Comparison of ENCODE assay signal across 8 cellular contexts in the genomic region with DNA sequence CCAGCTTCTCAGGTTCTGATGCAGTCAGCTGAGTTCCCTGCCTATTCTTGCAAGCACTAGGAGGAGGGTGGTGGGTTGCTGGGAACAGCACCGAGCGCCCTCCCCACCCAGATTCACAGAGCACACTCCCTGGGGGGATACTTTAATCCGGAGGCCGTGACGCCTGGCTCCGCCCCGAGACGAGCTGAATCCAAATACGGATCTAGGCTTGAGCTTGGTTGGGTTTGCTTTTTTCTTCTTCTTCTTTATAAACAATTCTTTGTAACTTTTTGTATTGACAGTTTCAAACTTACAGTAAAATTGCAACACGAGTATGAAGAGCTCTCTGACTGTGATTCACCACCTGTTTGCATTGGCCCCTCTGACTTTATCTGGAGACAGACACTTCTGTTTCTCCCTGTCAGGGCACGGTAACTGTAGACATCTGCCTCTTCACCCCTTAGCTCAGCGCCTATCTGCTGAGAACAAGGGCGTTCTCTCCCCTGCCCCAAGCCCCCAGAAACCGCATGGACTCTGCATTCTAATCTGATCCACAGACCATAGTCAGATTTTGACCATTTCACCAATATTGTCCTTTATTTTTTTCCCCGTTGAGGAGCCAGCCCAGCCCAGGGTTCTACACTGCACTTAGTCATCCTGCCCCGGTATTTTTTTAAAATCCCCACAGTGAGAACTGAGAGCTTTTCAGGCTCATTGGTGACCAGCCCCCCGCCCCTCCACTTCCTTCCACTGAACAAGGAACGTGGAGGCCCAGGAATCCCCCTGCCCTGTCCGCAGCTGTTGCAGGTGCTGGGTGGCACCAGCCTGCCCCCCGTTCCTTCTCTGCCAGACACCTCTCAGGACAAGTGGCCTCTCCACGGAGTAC. TPM values are rescaled to one million over a fixed set of nuclear protein-coding genes. Genes with fewer than 3 reads are reported as not detected.
DNase-seq lines count a peak whose midpoint lies in the region; ATAC-seq and TF ChIP-seq lines count a peak whose summit lies in the region.

No MANE protein-coding gene starts in this region.

- H3K27ac ChIP-seq in KOPT-K1 (ENCODE audit: low read depth, low read length, poor library complexity, severe bottlenecking), result peak overlapping the region; percentile 46

- H3K36me3 ChIP-seq in BE2C (peaks cover 9% of the 10 kb centered on the region; the same call in 1 of the 2 replicates), KOPT-K1 (ENCODE audit: insufficient read depth, low read length) (peaks cover 65% of the 10 kb centered on the region)

- H3K9me3 Mint-ChIP-seq in activated naive CD4-positive, alpha-beta T cell treated with anti-CD3 and anti-CD28 coated beads for 36 hours, result no peaks in the 10 kb centered on the region
- no peaks in the 10 kb centered on the region for H3K9me3 Mint-ChIP-seq in type B pancreatic cell

- H3K4me3 Mint-ChIP-seq in activated naive CD4-positive, alpha-beta T cell treated with anti-CD3 and anti-CD28 coated beads for 36 hours, result peak overlapping the region; percentile 69
- H3K4me3 Mint-ChIP-seq in type B pancreatic cell, result peak overlapping the region; percentile 30

- TF ChIP-seq CTCF in BE2C (IDR thresholded peaks at IDR 0.05; ENCODE audit: low read depth, low read length) (no peak), type B pancreatic cell (conservative IDR thresholded peaks at IDR 0.05) (no peak)

- peaks cover 3% of the 10 kb centered on the region for H3K4me1 ChIP-seq in BE2C

- H3K27me3 ChIP-seq in BE2C, result no peaks in the 10 kb centered on the region

- DNase-seq in BE2C (peak; percentile 51), iris pigment epithelial cell (ENCODE audit: low read depth) (peak; percentile 80), type B pancreatic cell (ENCODE audit: extremely low spot score, unreplicated experiment) (no peak), posterior cingulate gyrus (no peak)
- DNase-seq in activated naive CD4-positive, alpha-beta T cell treated with anti-CD3 and anti-CD28 coated beads for 36 hours, result peak; percentile 91

- no peaks in the 10 kb centered on the region for H3K9me3 ChIP-seq in BE2C
- no peaks in the 10 kb centered on the region for H3K9me3 ChIP-seq in KOPT-K1 (ENCODE audit: insufficient read depth, low read length, poor library complexity, severe bottlenecking)

- peak; percentile 60 for ATAC-seq in GM19395 (IDR thresholded peaks at IDR 0.05; ENCODE audit: unreplicated experiment)
- ATAC-seq in GM18873 (IDR thresholded peaks at IDR 0.05; ENCODE audit: low FRiP score, unreplicated experiment), result no peak

- peaks cover 73% of the 10 kb centered on the region for H3K4me1 Mint-ChIP-seq in activated naive CD4-positive, alpha-beta T cell treated with anti-CD3 and anti-CD28 coated beads for 36 hours (ENCODE audit: low read depth)
- H3K4me1 Mint-ChIP-seq in type B pancreatic cell (ENCODE audit: unreplicated experiment), result peaks cover 15% of the 10 kb centered on the region

- H3K4me3 ChIP-seq in BE2C (ENCODE audit: low read depth, low read length), result no peak overlapping the region

- CTCF ChIA-PET in activated naive CD4-positive, alpha-beta T cell treated with anti-CD3 and anti-CD28 coated beads for 36 hours (lab: Charles Lee), result interaction anchor here (0.6 to 17.1 kb wide), 12 partner anchors 9 to 471 kb away, joined by 3 to 381 read pairs (median 4); a partner anchor contains a TSS

- H3K27ac Mint-ChIP-seq in activated naive CD4-positive, alpha-beta T cell treated with anti-CD3 and anti-CD28 coated beads for 36 hours, result peak overlapping the region; percentile 98
- peak overlapping the region; percentile 72 for H3K27ac Mint-ChIP-seq in type B pancreatic cell

- intact Hi-C loops in activated naive CD4-positive, alpha-beta T cell treated with anti-CD3 and anti-CD28 coated beads for 36 hours (cut with micrococcal nuclease), result loop anchor here (1.0 to 5.0 kb wide), 3 partner anchors 8 to 750 kb away; a partner anchor contains a TSS
- intact Hi-C loops in posterior cingulate gyrus (cut with DNase I), result no loop called here

- H3K27me3 Mint-ChIP-seq in activated naive CD4-positive, alpha-beta T cell treated with anti-CD3 and anti-CD28 coated beads for 36 hours (ENCODE audit: low read depth), result no peaks in the 10 kb centered on the region
- H3K27me3 Mint-ChIP-seq in type B pancreatic cell, result no peaks in the 10 kb centered on the region

- peaks cover 19% of the 10 kb centered on the region for H3K36me3 Mint-ChIP-seq in activated naive CD4-positive, alpha-beta T cell treated with anti-CD3 and anti-CD28 coated beads for 36 hours (ENCODE audit: low read depth)
- no peaks in the 10 kb centered on the region for H3K36me3 Mint-ChIP-seq in type B pancreatic cell

RNA-seq across cellular contexts. Expression of a gene that starts 11.5 kb away (rescaled TPM):
- 7.0 TPM for polyA plus RNA-seq in BE2C (2012; ENCODE audit: insufficient read depth, insufficient read length, low read depth)
- 10 to 100 TPM; 64.4 to 67.5 TPM for total RNA-seq in activated naive CD4-positive, alpha-beta T cell treated with anti-CD3 and anti-CD28 coated beads for 36 hours
- 24.9 and 26.0 TPM in 2 replicates for total RNA-seq in type B pancreatic cell (ENCODE audit: low replicate concordance)

RNA-seq across cellular contexts. Expression of a gene that starts 21.8 kb away (rescaled TPM):
- 31.1 TPM for polyA plus RNA-seq in BE2C (2012; ENCODE audit: insufficient read depth, insufficient read length, low read depth)
- 1 to 10 TPM; 8.2 to 8.3 TPM for total RNA-seq in activated naive CD4-positive, alpha-beta T cell treated with anti-CD3 and anti-CD28 coated beads for 36 hours
- total RNA-seq in type B pancreatic cell (ENCODE audit: low replicate concordance), result 28.4 and 34.2 TPM in 2 replicates

Comparison
In these comparisons a context has a peak if more than half of its experiments do, and no peak if none do; other contexts are left out.
1. DNase-seq: peak in BE2C (single experiment), activated naive CD4-positive, alpha-beta T cell treated with anti-CD3 and anti-CD28 coated beads for 36 hours (single experiment) and iris pigment epithelial cell (single experiment); none in type B pancreatic cell (single experiment) and posterior cingulate gyrus (0 of 10).